ENCODE assay signal across 8 cellular contexts in the genomic region with DNA sequence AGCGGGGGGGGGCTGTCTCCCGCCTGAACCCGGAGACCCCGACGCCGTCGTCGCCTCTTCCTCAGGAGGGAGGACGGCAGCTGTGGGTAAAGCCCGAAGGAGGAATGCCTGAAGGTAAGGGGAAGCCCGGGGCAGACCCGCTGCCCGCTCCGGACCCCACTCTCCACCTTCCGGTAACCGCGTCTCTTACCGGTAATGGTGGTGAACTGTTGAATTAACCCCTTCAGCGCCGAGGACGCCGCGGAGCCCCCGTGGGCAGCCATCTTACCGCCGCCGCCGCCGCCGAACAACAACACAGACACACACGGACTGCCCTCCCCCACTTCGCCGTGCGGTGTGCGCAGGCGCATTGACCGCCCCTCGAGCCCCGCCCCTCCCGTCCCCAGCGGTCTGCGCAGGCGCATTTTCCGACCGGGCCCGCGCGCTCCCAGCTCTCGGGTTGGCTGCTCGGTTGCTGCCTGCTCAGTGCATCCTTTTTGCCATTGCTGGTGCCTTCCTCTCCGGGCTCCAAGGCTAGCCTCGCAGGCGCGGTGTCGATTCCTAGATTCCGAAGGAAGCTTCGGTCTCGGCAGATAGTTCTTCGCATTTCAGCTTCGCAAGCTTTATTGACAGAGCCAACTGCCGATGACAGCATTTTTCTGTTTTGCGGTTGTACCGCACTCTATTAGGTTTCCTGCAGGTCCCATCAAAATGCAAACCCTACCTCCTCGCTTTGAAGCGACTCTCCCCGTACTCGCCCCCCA.
A peak's percentile ranks its signal among the peaks of the same experiment; 100 is the strongest.
DNase-seq lines count a peak whose midpoint lies in the region; ATAC-seq and FAIRE-seq lines count a peak whose summit lies in the region.

A gene with protein sequence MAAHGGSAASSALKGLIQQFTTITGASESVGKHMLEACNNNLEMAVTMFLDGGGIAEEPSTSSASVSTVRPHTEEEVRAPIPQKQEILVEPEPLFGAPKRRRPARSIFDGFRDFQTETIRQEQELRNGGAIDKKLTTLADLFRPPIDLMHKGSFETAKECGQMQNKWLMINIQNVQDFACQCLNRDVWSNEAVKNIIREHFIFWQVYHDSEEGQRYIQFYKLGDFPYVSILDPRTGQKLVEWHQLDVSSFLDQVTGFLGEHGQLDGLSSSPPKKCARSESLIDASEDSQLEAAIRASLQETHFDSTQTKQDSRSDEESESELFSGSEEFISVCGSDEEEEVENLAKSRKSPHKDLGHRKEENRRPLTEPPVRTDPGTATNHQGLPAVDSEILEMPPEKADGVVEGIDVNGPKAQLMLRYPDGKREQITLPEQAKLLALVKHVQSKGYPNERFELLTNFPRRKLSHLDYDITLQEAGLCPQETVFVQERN (minus strand): TSS at position 291 of the 743 bp plus-strand sequence. CDS start 28 bp downstream, at position 263.

- peak; percentile 79 for ATAC-seq in GM21360 (IDR thresholded peaks at IDR 0.05; ENCODE audit: unreplicated experiment)
- ATAC-seq in effector memory CD8-positive, alpha-beta T cell (replicated peaks) = peak; percentile 84

- H3K27me3 Mint-ChIP-seq in effector memory CD8-positive, alpha-beta T cell = no peaks in the 10 kb centered on the region

- H3K27ac Mint-ChIP-seq in effector memory CD8-positive, alpha-beta T cell = peak within 1 kb of the TSS; percentile 89 to 97

- peak within 1 kb of the TSS; percentile 80 to 98 for H3K4me3 Mint-ChIP-seq in effector memory CD8-positive, alpha-beta T cell

- H3K36me3 Mint-ChIP-seq in effector memory CD8-positive, alpha-beta T cell (ENCODE audit: insufficient read depth) = peaks cover 37% of the 10 kb centered on the region

- DNase-seq in COLO668 (lab: John Stamatoyannopoulos, UW; ENCODE audit: unreplicated experiment) (peak; percentile 90), HTR-8/SVneo (ENCODE audit: insufficient read length, low spot score) (peak; percentile 98), NOMO-1 treated with DMSO at 0.1 percent for 48 hours (lab: John Stamatoyannopoulos, UW; ENCODE audit: unreplicated experiment) (peak; percentile 96), medulla oblongata (ENCODE audit: extremely low spot score) (peak; percentile 94)
- peak; percentile 89 to 93 for DNase-seq in activated CD8-positive, alpha-beta memory T cell treated with anti-CD3 and anti-CD28 coated beads for 4 hours (ENCODE audit: low read depth in 2 of 2)
- peak; percentile 92 to 93 (median 93) for DNase-seq in effector memory CD8-positive, alpha-beta T cell
- peak; percentile 92 to 94 (median 94) for DNase-seq in stimulated activated CD4-positive, alpha-beta T cell treated with anti-CD3 and anti-CD28 coated beads, TNF-alpha, amount 100 ng/mL, for 48 hours (ENCODE audit: low read depth in 3 of 3)

- H3K4me1 Mint-ChIP-seq in effector memory CD8-positive, alpha-beta T cell (ENCODE audit: low read depth in 2 of 2) = peaks cover 18 to 28% of the 10 kb centered on the region in 2 donors

- peak; percentile 92 for FAIRE-seq in HTR-8/SVneo (lab: Jason Lieb, UNC)

- no peaks in the 10 kb centered on the region for H3K9me3 Mint-ChIP-seq in effector memory CD8-positive, alpha-beta T cell

Comparison
In these comparisons a context has a peak if more than half of its experiments do, and no peak if none do; other contexts are left out.
1. Peak in every context shown above with its lines: DNase-seq and ATAC-seq.